In genomic region chr2:122863516-122863915, GRCh38 we compare ENCODE assay signal across 19 cellular contexts.
DNase-seq lines count a peak whose midpoint lies in the region; ATAC-seq and TF ChIP-seq lines count a peak whose summit lies in the region.
"Had no signal": no experiment of that assay in that cellular context is flagged by ENCODE, and none has a peak within 500 bp of the region (broad histone marks: within the 10 kb centered on the region; RNA-seq: fewer than 3 reads in every experiment).

No MANE protein-coding gene starts in this region.

- in situ Hi-C loops in ACHN (cut with HindIII; ENCODE audit: low pct_ligation_motif_present, low pct_unique_long_range_greater_than_20kb, low sequenced_read_pairs): no loop called here

- ATAC-seq in GM18511 (IDR thresholded peaks at IDR 0.05; ENCODE audit: unreplicated experiment) (peak; percentile 87), HG03175 (IDR thresholded peaks at IDR 0.05; ENCODE audit: unreplicated experiment) (peak; percentile 77)
- ATAC-seq: activated T-helper 17 cell treated with anti-CD3 and anti-CD28 coated beads, Interleukin-2, amount 50 U/mL, for 72 hours; gastrocnemius medialis; left cardiac atrium had no signal

- no peak for TF ChIP-seq CTCF in GM20000 (IDR thresholded peaks at IDR 0.05; ENCODE audit: extremely low read depth, missing control alignments)

- DNase-seq in GM20000 (ENCODE audit: low spot score) (peak; percentile 39), cerebellar cortex (ENCODE audit: low spot score) (peak; percentile 9), DMS53 (lab: John Stamatoyannopoulos, UW) (no peak), NCI-H2227 treated with DMSO at 0.1 percent for 48 hours (lab: John Stamatoyannopoulos, UW) (no peak), ACHN (no peak)
- DNase-seq: AML-193, Caco-2, erythroblast, gastrocnemius medialis, GDM1, left cardiac atrium, NCI-H1092, NCI-H2107, SIG-M5, T-helper 2 cell, testis had no signal

Comparison
In these comparisons a context has a peak if more than half of its experiments do, and no peak if none do; other contexts are left out.
1. DNase-seq: peak in GM20000 (single experiment) and cerebellar cortex (single experiment); none in DMS53 (single experiment), NCI-H2227 treated with DMSO at 0.1 percent for 48 hours (single experiment) and ACHN (single experiment).